In the genomic region with DNA sequence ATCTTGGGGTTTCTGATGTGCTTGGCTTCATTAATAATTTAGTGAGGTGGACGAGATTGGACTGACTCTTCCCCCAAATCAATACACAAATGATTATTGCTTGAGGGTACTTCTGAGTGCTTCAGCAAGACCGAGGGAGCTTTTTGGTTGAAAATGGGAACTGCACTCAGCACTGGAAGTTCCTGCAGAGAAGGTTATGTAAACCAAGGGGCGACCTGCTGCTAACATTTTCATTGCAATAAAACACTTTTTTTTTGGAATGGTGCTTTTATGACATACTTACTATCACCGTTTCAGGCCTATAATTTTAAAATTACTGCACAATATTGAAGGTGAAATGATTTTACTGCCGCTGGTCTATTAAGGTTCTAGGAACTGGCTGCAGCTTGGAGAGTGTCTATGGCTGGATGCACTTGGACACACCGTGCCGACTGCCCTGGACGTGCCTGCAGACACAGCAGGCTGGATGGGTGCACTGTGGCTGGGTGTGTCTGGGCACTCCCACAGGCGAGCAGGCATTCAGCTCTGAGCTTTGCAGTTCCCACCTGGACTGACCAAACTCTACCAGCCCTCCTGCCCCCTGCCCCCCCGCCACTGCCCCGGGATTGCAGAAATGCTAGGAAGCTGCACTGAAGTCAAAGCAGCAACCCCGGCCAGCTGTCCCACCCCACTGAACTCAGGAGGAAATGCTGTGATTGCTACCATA, we compare ENCODE assay signal across 18 cellular contexts. TPM values are rescaled to one million over a fixed set of nuclear protein-coding genes. Genes with fewer than 3 reads are reported as not detected.
DNase-seq lines count a peak whose midpoint lies in the region; ATAC-seq and TF ChIP-seq lines count a peak whose summit lies in the region.
"Had no signal": no experiment of that assay in that cellular context is flagged by ENCODE, and none has a peak within 500 bp of the region (broad histone marks: within the 10 kb centered on the region; RNA-seq: fewer than 3 reads in every experiment).

No MANE protein-coding gene starts in this region.

- no peak overlapping the region for H2AK5ac ChIP-seq in trophoblast cell (ENCODE audit: low read length)

- H3K18ac ChIP-seq in trophoblast cell (ENCODE audit: low read length), result no peak overlapping the region

- no peak overlapping the region for H4K12ac ChIP-seq in trophoblast cell (ENCODE audit: low read depth, low read length)

- no peak overlapping the region for H3K23ac ChIP-seq in trophoblast cell (ENCODE audit: low read length)

- no peak overlapping the region for H3K14ac ChIP-seq in trophoblast cell (ENCODE audit: low read length)

- H3K9ac ChIP-seq in trophoblast cell (ENCODE audit: low read length), result no peak overlapping the region

- no peak overlapping the region for H2BK120ac ChIP-seq in trophoblast cell (ENCODE audit: insufficient read depth, low read length, poor library complexity)

- DNase-seq in DMS79 (lab: John Stamatoyannopoulos, UW) (peak; percentile 43), NB4 (ENCODE audit: low read depth) (peak; percentile 66), globus pallidus (ENCODE audit: low spot score) (peak; percentile 22), trophoblast cell (no peak), GM10248 (ENCODE audit: extremely low spot score) (no peak), MG63 (no peak)
- DNase-seq: activated CD4-positive, alpha-beta T cell treated with anti-CD3 and anti-CD28 coated beads for 4 hours; DMS153; effector memory CD8-positive, alpha-beta T cell; GOT3; mesendoderm; NCI-H1417; NCI-H524; stimulated activated CD4-positive, alpha-beta T cell treated with anti-CD3 and anti-CD28 coated beads, Interleukin-4, amount 100 ng/mL, for 4 hours; T-helper 2 cell had no signal

- no peaks in the 10 kb centered on the region for H3K79me2 ChIP-seq in trophoblast cell (ENCODE audit: control insufficient read depth, insufficient read depth, low read length, poor library complexity)

- no peak overlapping the region for H4K91ac ChIP-seq in trophoblast cell (ENCODE audit: low read depth, low read length)

- no peak overlapping the region for H4K8ac ChIP-seq in trophoblast cell (ENCODE audit: low read depth, low read length)

- no peak overlapping the region for H3K4ac ChIP-seq in trophoblast cell (ENCODE audit: low read depth, low read length)

- no peaks in the 10 kb centered on the region for H3K9me3 ChIP-seq in trophoblast cell (ENCODE audit: insufficient read depth, low read depth, low read length)
- no peaks in the 10 kb centered on the region for H3K9me3 ChIP-seq in MG63

- POLR2A ChIA-PET in GM10248 (lab: Yijun Ruan, JAX), result no interaction called here

- H3K4me1 ChIP-seq in trophoblast cell (ENCODE audit: control insufficient read depth in 1 of 2, insufficient read depth in 2 of 2, low read length in 2 of 2), result no peaks in the 10 kb centered on the region

- H3K4me3 ChIP-seq in NB4 (ENCODE audit: low read depth, low read length) (no peak overlapping the region), trophoblast cell (ENCODE audit: low read depth, low read length) (peak overlapping the region; percentile 38), MG63 (no peak overlapping the region)

- WGBS in trophoblast cell (ENCODE audit: extremely low coverage, insufficient coverage, insufficient read length), result no CpG with 5 or more reads among the region's 12 CpGs

- H3K27me3 ChIP-seq in trophoblast cell (ENCODE audit: insufficient read depth, low read length) (peaks cover 2% of the 10 kb centered on the region), MG63 (no peaks in the 10 kb centered on the region)

- no peak overlapping the region for H2BK5ac ChIP-seq in trophoblast cell (ENCODE audit: low read depth, low read length, poor library complexity)

- TF ChIP-seq POLR2A in NB4 (IDR thresholded peaks at IDR 0.05; ENCODE audit: extremely low read depth, insufficient read length), result no peak

- no peak overlapping the region for H2BK12ac ChIP-seq in trophoblast cell (ENCODE audit: low read length)

- no peak for ATAC-seq in HG03520 (IDR thresholded peaks at IDR 0.05; ENCODE audit: unreplicated experiment)
- ATAC-seq in HG03571 (IDR thresholded peaks at IDR 0.05; ENCODE audit: unreplicated experiment), result no peak

- H3K4me2 ChIP-seq in trophoblast cell (ENCODE audit: low read length), result no peak overlapping the region

- TF ChIP-seq CTCF in NB4 (IDR thresholded peaks at IDR 0.05; ENCODE audit: low read depth, low read length) (no peak), GM10248 (IDR thresholded peaks at IDR 0.05; ENCODE audit: control extremely low read depth, extremely low read depth, low read depth, missing control alignments) (no peak)

- no peak overlapping the region for H3K27ac ChIP-seq in trophoblast cell (ENCODE audit: low read depth, low read length)

- H2AFZ ChIP-seq in trophoblast cell (ENCODE audit: insufficient read depth, low read length, poor library complexity), result no peak overlapping the region

- no peaks in the 10 kb centered on the region for H3K79me1 ChIP-seq in trophoblast cell (ENCODE audit: low read length)

- CTCF ChIA-PET in GM10248 (lab: Yijun Ruan, JAX), result interaction anchor here (3.6 to 4.0 kb wide), 2 partner anchors 10 to 46 kb away, joined by 16 to 21 read pairs; no protein-coding TSS in a partner anchor

- H3K36me3 ChIP-seq in trophoblast cell (ENCODE audit: control insufficient read depth in 1 of 2, insufficient read depth in 2 of 2, low read length in 2 of 2), result no peaks in the 10 kb centered on the region
- no peaks in the 10 kb centered on the region for H3K36me3 ChIP-seq in MG63

RNA-seq across cellular contexts. Expression of a gene that starts 7.1 kb away (rescaled TPM):
- 6.9 and 8.1 TPM in 2 replicates for polyA plus RNA-seq in trophoblast cell (2013)
- total RNA-seq in MG63 (2014; rRNA removed; shearing (Covaris generic); ENCODE audit: low replicate concordance), result 68.8 and 98.8 TPM in 2 replicates

RNA-seq across cellular contexts. Expression of a gene that starts 38.7 kb away (rescaled TPM):
- 0.81 and 0.99 TPM in 2 replicates for polyA plus RNA-seq in trophoblast cell (2013)
- total RNA-seq in MG63 (2014; rRNA removed; shearing (Covaris generic); ENCODE audit: low replicate concordance), result not detected in 2 replicates
- total RNA-seq: RPMI7951 had no signal

RNA-seq across cellular contexts. Expression of a gene that starts 55.1 kb away (rescaled TPM):
- polyA plus RNA-seq in trophoblast cell (2013), result not detected in 2 replicates
- not detected in 2 replicates for total RNA-seq in MG63 (2014; rRNA removed; shearing (Covaris generic); ENCODE audit: low replicate concordance)
- total RNA-seq: RPMI7951 had no signal

Comparison
In these comparisons a context has a peak if more than half of its experiments do, and no peak if none do; other contexts are left out.
1. DNase-seq: peak in DMS79 (single experiment), NB4 (single experiment) and globus pallidus (single experiment); none in trophoblast cell (0 of 2), GM10248 (single experiment) and MG63 (single experiment).